Comparison of ENCODE assay signal across 18 cellular contexts in the genomic region with DNA sequence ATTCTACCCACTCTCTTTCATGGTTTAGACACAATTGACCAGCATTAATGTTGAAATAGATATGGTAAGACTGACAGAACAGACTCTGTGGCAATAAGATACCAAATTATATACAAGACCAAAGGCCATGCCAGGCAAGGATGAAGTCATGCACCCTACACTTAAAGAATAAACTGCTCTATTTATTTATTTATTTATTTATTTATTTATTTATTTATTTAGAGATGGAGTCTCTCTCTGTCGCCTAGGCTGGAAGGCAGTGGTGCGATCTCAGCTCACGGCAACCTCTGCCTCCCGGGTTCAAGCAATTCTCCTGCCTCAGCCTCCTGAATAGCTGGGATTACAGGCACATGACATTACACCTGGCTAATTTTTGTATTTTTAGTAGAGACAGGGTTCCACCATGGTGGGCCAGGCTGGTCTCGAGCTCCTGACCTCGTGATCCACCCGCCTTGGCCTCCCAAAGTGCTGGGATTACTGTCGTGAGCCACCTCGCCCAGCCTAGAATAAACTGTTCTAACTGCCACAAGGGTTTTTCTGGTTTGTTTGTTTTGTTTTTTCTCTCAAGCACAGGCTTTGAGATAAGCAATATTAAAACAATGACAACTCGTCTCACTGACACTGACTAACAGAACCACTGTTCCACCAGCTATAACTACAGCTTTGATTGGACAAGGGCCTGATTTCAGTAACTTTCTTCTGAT. TPM values are rescaled to one million over a fixed set of nuclear protein-coding genes. Genes with fewer than 3 reads are reported as not detected.
DNase-seq lines count a peak whose midpoint lies in the region; ATAC-seq, FAIRE-seq and TF ChIP-seq lines count a peak whose summit lies in the region.
"Not testable (repeated sequence)": the region's sequence is repeated elsewhere in the genome, so short reads cannot be mapped to it uniquely, and the experiment has no call there.
"Had no signal": no experiment of that assay in that cellular context is flagged by ENCODE, and none has a peak within 500 bp of the region (broad histone marks: within the 10 kb centered on the region; RNA-seq: fewer than 3 reads in every experiment).

No MANE protein-coding gene starts in this region.

- TF ChIP-seq CTCF in A549 (IDR thresholded peaks at IDR 0.05); HEK293 (tag by site-specific recombination; IDR thresholded peaks at IDR 0.05); endothelial cell of umbilical vein (IDR thresholded peaks at IDR 0.05; ENCODE audit: extremely low read depth in 1 of 2, insufficient read depth in 1 of 2, low read depth in 1 of 2, low read length in 2 of 2); HepG2 (CRISPR knock-in tag; IDR thresholded peaks at IDR 0.05); smooth muscle cell (IDR thresholded peaks at IDR 0.05; ENCODE audit: borderline replicate concordance, insufficient read depth, poor library complexity, severe bottlenecking): not testable (repeated sequence)

- not testable (repeated sequence) for H4K8ac ChIP-seq in neuronal stem cell (ENCODE audit: low read depth, low read length)

- in situ Hi-C loops in HepG2 (cut with HindIII; ENCODE audit: extremely low pct_ligation_motif_present, low pct_unique_long_range_greater_than_20kb): not testable (repeated sequence)

- not testable (repeated sequence) for H4K20me1 ChIP-seq in endothelial cell of umbilical vein (replicated peaks; ENCODE audit: control insufficient read depth, extremely low read depth, insufficient read depth, low read length); HepG2 (ENCODE audit: insufficient read depth, low read length); smooth muscle cell (ENCODE audit: low read depth)

- not testable (repeated sequence) for H3K9me3 ChIP-seq in A549; HEK293 (ENCODE audit: control insufficient read depth, insufficient read depth, low read depth, low read length); SK-N-MC (ENCODE audit: low read depth, low read length); endothelial cell of umbilical vein (replicated peaks; ENCODE audit: control insufficient read depth, insufficient read depth, low read length); HepG2 (ENCODE audit: low read length); neuronal stem cell (replicated peaks in 1 of 2; ENCODE audit: control insufficient read depth in 2 of 2, insufficient read depth in 1 of 2, low read depth in 1 of 2, low read length in 2 of 2); smooth muscle cell (replicated peaks; ENCODE audit: low read depth)

- POLR2A ChIA-PET in A549 (lab: Yijun Ruan, JAX); HEK293 (lab: Yijun Ruan, JAX): not testable (repeated sequence)
- POLR2A ChIA-PET in endothelial cell of umbilical vein (lab: Charles Lee) (interaction anchor here (0.6 kb wide), 1 partner anchor 55 kb away, joined by 5 read pairs; no protein-coding TSS in a partner anchor), HepG2 (lab: Yijun Ruan, JAX) (interaction anchor here (0.9 kb wide), 1 partner anchor 86 kb away, joined by 3 read pairs; no protein-coding TSS in a partner anchor)

- not testable (repeated sequence) for H3K79me2 ChIP-seq in endothelial cell of umbilical vein (ENCODE audit: control insufficient read depth, insufficient read depth, low read length); HepG2 (ENCODE audit: insufficient read depth, low read length); smooth muscle cell (ENCODE audit: low read depth)

- H3K23ac ChIP-seq in neuronal stem cell (ENCODE audit: low read depth, low read length, poor library complexity): not testable (repeated sequence)

- FAIRE-seq in A549 (lab: Jason Lieb, UNC); endothelial cell of umbilical vein (lab: Jason Lieb, UNC); HepG2 (lab: Jason Lieb, UNC): not testable (repeated sequence)

- not testable (repeated sequence) for H3K4me1 ChIP-seq in A549; HEK293 (ENCODE audit: control insufficient read depth, insufficient read depth, low read length); endothelial cell of umbilical vein (ENCODE audit: control insufficient read depth, extremely low read depth, insufficient read depth, low read length); neuronal stem cell (ENCODE audit: control insufficient read depth in 2 of 2, insufficient read depth in 1 of 2, low read depth in 1 of 2, low read length in 2 of 2)
- H3K4me1 ChIP-seq in HepG2 (ENCODE audit: insufficient read depth, low read length) (peaks cover 48% of the 10 kb centered on the region), smooth muscle cell (ENCODE audit: low read depth) (peaks cover 18% of the 10 kb centered on the region)

- not testable (repeated sequence) for H4K91ac ChIP-seq in neuronal stem cell (ENCODE audit: low read depth, low read length, poor library complexity)

- not testable (repeated sequence) for H2AK5ac ChIP-seq in neuronal stem cell (ENCODE audit: low read depth, low read length)

- TF ChIP-seq RAD21 in A549 (conservative IDR thresholded peaks at IDR 0.05 in 1 of 2, IDR thresholded peaks at IDR 0.05 in 1 of 2); HepG2 (CRISPR knock-in tag; IDR thresholded peaks at IDR 0.05): not testable (repeated sequence)

- not testable (repeated sequence) for H3K18ac ChIP-seq in neuronal stem cell (ENCODE audit: low read length)

- dilution Hi-C loops in endothelial cell of umbilical vein (cut with MboI; ENCODE audit: extremely low pct_ligation_motif_present, low sequenced_read_pairs): not testable (repeated sequence)

- not testable (repeated sequence) for H3F3A ChIP-seq in smooth muscle cell (ENCODE audit: low read depth)

- ATAC-seq in A549, HepG2: not testable (repeated sequence)

- H2AFZ ChIP-seq in endothelial cell of umbilical vein (ENCODE audit: low read depth, low read length): peak overlapping the region; percentile 45
- H2AFZ ChIP-seq in HepG2 (ENCODE audit: low read length): peak overlapping the region; percentile 32
- peak overlapping the region; percentile 54 for H2AFZ ChIP-seq in neuronal stem cell (ENCODE audit: low read length)
- H2AFZ ChIP-seq in smooth muscle cell (ENCODE audit: low read depth): not testable (repeated sequence)

- H3K4me3 ChIP-seq in A549; HEK293 (ENCODE audit: low read depth, low read length); SK-N-MC; endothelial cell of umbilical vein (replicated peaks in 1 of 3; ENCODE audit: insufficient read depth in 1 of 3, low read depth in 1 of 3, low read length in 3 of 3); HepG2 (replicated peaks in 1 of 3; ENCODE audit: insufficient read depth in 1 of 3, low read depth in 2 of 3, low read length in 3 of 3); neuronal stem cell (ENCODE audit: low read length in 2 of 2); smooth muscle cell: not testable (repeated sequence)

- not testable (repeated sequence) for H3K79me1 ChIP-seq in neuronal stem cell (ENCODE audit: low read depth, low read length)

- H2BK120ac ChIP-seq in neuronal stem cell (ENCODE audit: low read depth, low read length): not testable (repeated sequence)

- not testable (repeated sequence) for H3K14ac ChIP-seq in neuronal stem cell (ENCODE audit: low read length)

- intact Hi-C loops in endothelial cell of umbilical vein (cut with micrococcal nuclease); HepG2 (cut with micrococcal nuclease; ENCODE audit: unreplicated experiment): not testable (repeated sequence)

- H3K36me3 ChIP-seq in HEK293 (ENCODE audit: control insufficient read depth in 2 of 2, insufficient read depth in 1 of 2, low read length in 2 of 2); SK-N-MC (ENCODE audit: insufficient read depth, low read length); endothelial cell of umbilical vein (ENCODE audit: control insufficient read depth in 2 of 2, extremely low read depth in 1 of 2, insufficient read depth in 2 of 2, low read length in 2 of 2); HepG2 (replicated peaks in 1 of 2; ENCODE audit: control insufficient read depth in 1 of 2, insufficient read depth in 2 of 2, low read length in 2 of 2); neuronal stem cell (replicated peaks in 1 of 2; ENCODE audit: control insufficient read depth in 2 of 2, insufficient read depth in 2 of 2, low read length in 2 of 2); smooth muscle cell (ENCODE audit: low read depth): not testable (repeated sequence)

- CTCF ChIA-PET in A549 (lab: Yijun Ruan, JAX); HEK293 (lab: Yijun Ruan, JAX); endothelial cell of umbilical vein (lab: Charles Lee); HepG2 (lab: Yijun Ruan, JAX; ENCODE audit: low intra/inter-chr PET ratio, low total read pairs): not testable (repeated sequence)

- not testable (repeated sequence) for H2BK12ac ChIP-seq in neuronal stem cell (ENCODE audit: low read length)

- TF ChIP-seq POLR2A in A549 (IDR thresholded peaks at IDR 0.05; ENCODE audit: low read length); endothelial cell of umbilical vein (IDR thresholded peaks at IDR 0.05; ENCODE audit: low read depth, low read length); HepG2 (IDR thresholded peaks at IDR 0.05; ENCODE audit: insufficient read depth in 1 of 2, low read depth in 2 of 2, low read length in 2 of 2): not testable (repeated sequence)

- not testable (repeated sequence) for H3K4ac ChIP-seq in neuronal stem cell (ENCODE audit: low read length)

- not testable (repeated sequence) for DNase-seq in A549 (ENCODE audit: low read depth in 1 of 2, low spot score in 1 of 2); SK-N-MC (ENCODE audit: low read depth, low spot score); endothelial cell of umbilical vein (ENCODE audit: low read depth, low spot score); HepG2 (ENCODE audit: low spot score); neuronal stem cell (ENCODE audit: low spot score); smooth muscle cell (lab: John Stamatoyannopoulos, UW; ENCODE audit: unreplicated experiment)
- DNase-seq in M059J (ENCODE audit: low read depth): peak; percentile 16

- not testable (repeated sequence) for H3K27ac ChIP-seq in A549; HEK293 (ENCODE audit: extremely low read depth, low read depth, low read length); endothelial cell of umbilical vein (ENCODE audit: insufficient read depth, low read depth, low read length); neuronal stem cell (replicated peaks; ENCODE audit: low read length)
- H3K27ac ChIP-seq in SK-N-MC: peak overlapping the region; percentile 42; the same call in 1 of the 2 replicates
- peak overlapping the region; percentile 25 for H3K27ac ChIP-seq in HepG2 (ENCODE audit: extremely low read length, insufficient read depth, low read length)
- H3K27ac ChIP-seq in smooth muscle cell (ENCODE audit: low read depth): peak overlapping the region; percentile 4

- not testable (repeated sequence) for H3K9ac ChIP-seq in SK-N-MC (ENCODE audit: insufficient read length); endothelial cell of umbilical vein (replicated peaks; ENCODE audit: extremely low read depth, insufficient read depth, low read length); HepG2 (ENCODE audit: insufficient read depth, low read depth, low read length); neuronal stem cell (ENCODE audit: low read depth, low read length, poor library complexity); smooth muscle cell (ENCODE audit: low read depth)

- not testable (repeated sequence) for H3K9me1 ChIP-seq in endothelial cell of umbilical vein (replicated peaks; ENCODE audit: control insufficient read depth, extremely low read depth, insufficient read depth, low read length)

- not testable (repeated sequence) for H2BK5ac ChIP-seq in neuronal stem cell (ENCODE audit: low read length)

- H3K4me2 ChIP-seq in A549; endothelial cell of umbilical vein (ENCODE audit: insufficient read depth, low read length); HepG2 (ENCODE audit: low read depth, low read length); neuronal stem cell (ENCODE audit: insufficient read depth, low read length, poor library complexity, severe bottlenecking); smooth muscle cell: not testable (repeated sequence)

- not testable (repeated sequence) for H2BK15ac ChIP-seq in neuronal stem cell (ENCODE audit: low read length)

- not testable (repeated sequence) for H3K27me3 ChIP-seq in endothelial cell of umbilical vein (ENCODE audit: control insufficient read depth in 2 of 2, insufficient read depth in 2 of 2, low read length in 2 of 2); HepG2 (ENCODE audit: control insufficient read depth in 1 of 2, insufficient read depth in 2 of 2, low read length in 2 of 2); neuronal stem cell (ENCODE audit: control insufficient read depth in 3 of 3, insufficient read depth in 3 of 3, low read depth in 1 of 3, low read length in 3 of 3); smooth muscle cell (ENCODE audit: low read depth)

- not testable (repeated sequence) for TF ChIP-seq EP300 in A549 (IDR thresholded peaks at IDR 0.05); HepG2 (IDR thresholded peaks at IDR 0.05; ENCODE audit: low read depth in 2 of 2, low read length in 2 of 2); HepG2 (CRISPR knock-in tag; IDR thresholded peaks at IDR 0.05; ENCODE audit: borderline replicate concordance)

- not testable (repeated sequence) for BruUV-seq in endothelial cell of umbilical vein (replicated peaks; lab: Mats Ljungman, UMichigan); HepG2 (replicated peaks; lab: Mats Ljungman, UMichigan)

- WGBS in A549 (ENCODE audit: missing lambda C conversion rate): 73% methylated on average over 10 of the region's 10 CpGs
- 88% methylated on average over 10 of the region's 10 CpGs for WGBS in HepG2 (ENCODE audit: low lambda C conversion rate)
- no CpG with 5 or more reads among the region's 10 CpGs for WGBS in neuronal stem cell (ENCODE audit: extremely low coverage in 2 of 2, insufficient read length in 2 of 2, insufficient replicate concordance in 1 of 2), 2 donors
- WGBS in smooth muscle cell (ENCODE audit: low lambda C conversion rate): 72% methylated on average over 10 of the region's 10 CpGs

RNA-seq across cellular contexts. Expression of a gene that starts 40.3 kb away (rescaled TPM):
- polyA plus RNA-seq in A549 (2011; rRNA removed): not detected in 2 replicates
- not detected in 2 replicates for polyA plus RNA-seq in A549 (2012; cell fraction: cytosol; rRNA removed)
- polyA plus RNA-seq in A549 (2012; cell fraction: nucleus; rRNA removed): not detected in 2 replicates
- polyA plus RNA-seq in A549 (2017; fragmentation: RNase III; extraction: RNeasy Plus Mini Kit Qiagen cat#74134 plus additional on column Dnase treatment): not detected in 3 replicates
- polyA minus RNA-seq in A549 (2011; rRNA and poly(A)+ RNA removed): 0.10 TPM in 1 of 2 replicates, not detected in the other
- total RNA-seq in M059J (2014; rRNA removed; shearing (Covaris generic)): 0.27 TPM in 1 of 2 replicates, not detected in the other
- not detected in 2 replicates for total RNA-seq in endothelial cell of umbilical vein
- polyA plus RNA-seq in endothelial cell of umbilical vein: not detected in 2 replicates
- polyA plus RNA-seq in endothelial cell of umbilical vein (2011; cell fraction: cytosol; rRNA removed): not detected in 2 replicates
- not detected in 2 replicates for polyA plus RNA-seq in endothelial cell of umbilical vein (2011; cell fraction: nucleus; rRNA removed)
- polyA plus RNA-seq in endothelial cell of umbilical vein (2012): not detected in 2 replicates
- not detected in 2 replicates for polyA minus RNA-seq in endothelial cell of umbilical vein
- polyA minus RNA-seq in endothelial cell of umbilical vein (2011; cell fraction: cytosol; rRNA and poly(A)+ RNA removed): not detected
- not detected in 2 replicates for polyA minus RNA-seq in endothelial cell of umbilical vein (2011; cell fraction: nucleus; rRNA and poly(A)+ RNA removed)
- total RNA-seq in HepG2 (2016; rRNA removed; fragmentation: Illumina TruSeq; extraction: Trizol): not detected in 2 replicates
- total RNA-seq in HepG2 (2016; cell fraction: cytosol; rRNA removed; fragmentation: Illumina TruSeq; extraction: Trizol; ENCODE audit: low read depth): not detected in 2 replicates
- total RNA-seq in HepG2 (2016; cell fraction: insoluble cytoplasmic fraction; rRNA removed; fragmentation: Illumina TruSeq; extraction: Trizol): not detected in 2 replicates
- not detected in 2 replicates for total RNA-seq in HepG2 (2016; cell fraction: membrane; rRNA removed; fragmentation: Illumina TruSeq; extraction: Trizol)
- total RNA-seq in HepG2 (2016; cell fraction: nucleus; rRNA removed; fragmentation: Illumina TruSeq; extraction: Trizol): not detected in 2 replicates
- polyA plus RNA-seq in HepG2 (2011; rRNA removed): not detected in 2 replicates
- not detected in 2 replicates for polyA plus RNA-seq in HepG2 (2011; cell fraction: cytosol; rRNA removed)
- not detected in 2 replicates for polyA plus RNA-seq in HepG2 (2011; cell fraction: nucleus; rRNA removed)
- 0.12 and 0.30 TPM in 2 replicates for polyA plus RNA-seq in HepG2 (2012)
- polyA plus RNA-seq in HepG2 (2016; cell fraction: cytosol; fragmentation: Illumina TruSeq; extraction: Trizol; ENCODE audit: low read depth): not detected in 2 replicates
- polyA plus RNA-seq in HepG2 (2016; cell fraction: insoluble cytoplasmic fraction; fragmentation: Illumina TruSeq; extraction: Trizol; ENCODE audit: low read depth): not detected in 2 replicates
- not detected in 2 replicates for polyA plus RNA-seq in HepG2 (2016; cell fraction: membrane; fragmentation: Illumina TruSeq; extraction: Trizol; ENCODE audit: low read depth)
- not detected in 2 replicates for polyA plus RNA-seq in HepG2 (2016; cell fraction: nucleus; fragmentation: Illumina TruSeq; extraction: Trizol; ENCODE audit: insufficient read depth, low read depth)
- not detected in 2 replicates for polyA minus RNA-seq in HepG2 (2011; rRNA and poly(A)+ RNA removed; ENCODE audit: low replicate concordance)
- not detected in 2 replicates for polyA minus RNA-seq in HepG2 (2011; cell fraction: cytosol; rRNA and poly(A)+ RNA removed)
- not detected in 2 replicates for polyA minus RNA-seq in HepG2 (2011; cell fraction: nucleus; rRNA and poly(A)+ RNA removed)
- not detected for polyA plus RNA-seq in neuronal stem cell (2013, experiment 1 of 2)
- polyA plus RNA-seq in neuronal stem cell (2013, experiment 2 of 2): not detected
- total RNA-seq in smooth muscle cell: not detected in 2 replicates
- polyA plus RNA-seq in smooth muscle cell: not detected in 2 replicates
- total RNA-seq: A172; A673; CD4-positive, alpha-beta memory T cell; CD4-positive, CD25-positive, alpha-beta regulatory T cell; CD8-positive, alpha-beta memory T cell; Daoy; G401 had no signal
- polyA plus RNA-seq: AG04450; CD14-positive monocyte; CD4-positive, alpha-beta memory T cell; CD4-positive, CD25-positive, alpha-beta regulatory T cell; CD8-positive, alpha-beta memory T cell; GM12878 had no signal

RNA-seq across cellular contexts. Expression of a gene that starts 50.0 kb away (rescaled TPM):
- not detected in 2 replicates for polyA plus RNA-seq in A549 (2011; rRNA removed)
- not detected in 2 replicates for polyA plus RNA-seq in A549 (2012; cell fraction: cytosol; rRNA removed)
- not detected in 2 replicates for polyA plus RNA-seq in A549 (2012; cell fraction: nucleus; rRNA removed)
- not detected in 3 replicates for polyA plus RNA-seq in A549 (2017; fragmentation: RNase III; extraction: RNeasy Plus Mini Kit Qiagen cat#74134 plus additional on column Dnase treatment)
- not detected in 2 replicates for polyA minus RNA-seq in A549 (2011; rRNA and poly(A)+ RNA removed)
- total RNA-seq in M059J (2014; rRNA removed; shearing (Covaris generic)): 0.59 TPM in 1 of 2 replicates, not detected in the other
- not detected in 2 replicates for total RNA-seq in endothelial cell of umbilical vein
- not detected in 2 replicates for polyA plus RNA-seq in endothelial cell of umbilical vein
- 0.04 TPM in 1 of 2 replicates, not detected in the other for polyA plus RNA-seq in endothelial cell of umbilical vein (2011; cell fraction: cytosol; rRNA removed)
- 0.31 TPM in 1 of 2 replicates, not detected in the other for polyA plus RNA-seq in endothelial cell of umbilical vein (2011; cell fraction: nucleus; rRNA removed)
- not detected in 2 replicates for polyA plus RNA-seq in endothelial cell of umbilical vein (2012)
- not detected in 2 replicates for polyA minus RNA-seq in endothelial cell of umbilical vein
- polyA minus RNA-seq in endothelial cell of umbilical vein (2011; cell fraction: cytosol; rRNA and poly(A)+ RNA removed): not detected
- 0.24 TPM in 1 of 2 replicates, not detected in the other for polyA minus RNA-seq in endothelial cell of umbilical vein (2011; cell fraction: nucleus; rRNA and poly(A)+ RNA removed)
- not detected in 2 replicates for total RNA-seq in HepG2 (2016; rRNA removed; fragmentation: Illumina TruSeq; extraction: Trizol)
- not detected in 2 replicates for total RNA-seq in HepG2 (2016; cell fraction: cytosol; rRNA removed; fragmentation: Illumina TruSeq; extraction: Trizol; ENCODE audit: low read depth)
- total RNA-seq in HepG2 (2016; cell fraction: insoluble cytoplasmic fraction; rRNA removed; fragmentation: Illumina TruSeq; extraction: Trizol): not detected in 2 replicates
- not detected in 2 replicates for total RNA-seq in HepG2 (2016; cell fraction: membrane; rRNA removed; fragmentation: Illumina TruSeq; extraction: Trizol)
- not detected in 2 replicates for total RNA-seq in HepG2 (2016; cell fraction: nucleus; rRNA removed; fragmentation: Illumina TruSeq; extraction: Trizol)
- polyA plus RNA-seq in HepG2 (2011; rRNA removed): 0.04 TPM in 1 of 2 replicates, not detected in the other
- not detected in 2 replicates for polyA plus RNA-seq in HepG2 (2011; cell fraction: cytosol; rRNA removed)
- not detected in 2 replicates for polyA plus RNA-seq in HepG2 (2011; cell fraction: nucleus; rRNA removed)
- polyA plus RNA-seq in HepG2 (2012): 0.25 and 0.27 TPM in 2 replicates
- polyA plus RNA-seq in HepG2 (2016; cell fraction: cytosol; fragmentation: Illumina TruSeq; extraction: Trizol; ENCODE audit: low read depth): not detected in 2 replicates
- polyA plus RNA-seq in HepG2 (2016; cell fraction: insoluble cytoplasmic fraction; fragmentation: Illumina TruSeq; extraction: Trizol; ENCODE audit: low read depth): not detected in 2 replicates
- not detected in 2 replicates for polyA plus RNA-seq in HepG2 (2016; cell fraction: membrane; fragmentation: Illumina TruSeq; extraction: Trizol; ENCODE audit: low read depth)
- not detected in 2 replicates for polyA plus RNA-seq in HepG2 (2016; cell fraction: nucleus; fragmentation: Illumina TruSeq; extraction: Trizol; ENCODE audit: insufficient read depth, low read depth)
- polyA minus RNA-seq in HepG2 (2011; rRNA and poly(A)+ RNA removed; ENCODE audit: low replicate concordance): not detected in 2 replicates
- polyA minus RNA-seq in HepG2 (2011; cell fraction: cytosol; rRNA and poly(A)+ RNA removed): not detected in 2 replicates
- polyA minus RNA-seq in HepG2 (2011; cell fraction: nucleus; rRNA and poly(A)+ RNA removed): not detected in 2 replicates
- polyA plus RNA-seq in neuronal stem cell (2013, experiment 1 of 2): not detected
- polyA plus RNA-seq in neuronal stem cell (2013, experiment 2 of 2): not detected
- 4.1 TPM in 1 of 2 replicates, not detected in the other for total RNA-seq in smooth muscle cell
- 0.11 and 0.19 TPM in 2 replicates for polyA plus RNA-seq in smooth muscle cell
- total RNA-seq: A172; A673; CD4-positive, alpha-beta memory T cell; CD4-positive, CD25-positive, alpha-beta regulatory T cell; CD8-positive, alpha-beta memory T cell; Daoy; G401; GM12878 had no signal
- polyA plus RNA-seq: CD14-positive monocyte; CD4-positive, alpha-beta memory T cell; CD4-positive, CD25-positive, alpha-beta regulatory T cell; CD8-positive, alpha-beta memory T cell; GM12878 had no signal

RNA-seq across cellular contexts. Expression of a gene that starts 56.7 kb away (rescaled TPM):
- polyA plus RNA-seq in A549 (2011; rRNA removed): 5.3 and 5.6 TPM in 2 replicates
- polyA plus RNA-seq in A549 (2012; cell fraction: cytosol; rRNA removed): 0.47 and 0.59 TPM in 2 replicates
- 0.47 and 0.62 TPM in 2 replicates for polyA plus RNA-seq in A549 (2012; cell fraction: nucleus; rRNA removed)
- polyA plus RNA-seq in A549 (2017; fragmentation: RNase III; extraction: RNeasy Plus Mini Kit Qiagen cat#74134 plus additional on column Dnase treatment): 0.91 to 1.1 TPM (median 0.97 TPM) in 3 replicates
- 3.2 and 4.5 TPM in 2 replicates for polyA minus RNA-seq in A549 (2011; rRNA and poly(A)+ RNA removed)
- total RNA-seq in M059J (2014; rRNA removed; shearing (Covaris generic)): 31.3 and 40.5 TPM in 2 replicates
- total RNA-seq in endothelial cell of umbilical vein: 1.4 and 1.5 TPM in 2 replicates
- 0.36 and 0.46 TPM in 2 replicates for polyA plus RNA-seq in endothelial cell of umbilical vein
- polyA plus RNA-seq in endothelial cell of umbilical vein (2011; cell fraction: cytosol; rRNA removed): 0.40 and 0.54 TPM in 2 replicates
- polyA plus RNA-seq in endothelial cell of umbilical vein (2011; cell fraction: nucleus; rRNA removed): 0.53 and 0.80 TPM in 2 replicates
- polyA plus RNA-seq in endothelial cell of umbilical vein (2012): 0.65 and 2.0 TPM in 2 replicates
- polyA minus RNA-seq in endothelial cell of umbilical vein: 0.62 and 1.1 TPM in 2 replicates
- polyA minus RNA-seq in endothelial cell of umbilical vein (2011; cell fraction: cytosol; rRNA and poly(A)+ RNA removed): 1.0 TPM
- polyA minus RNA-seq in endothelial cell of umbilical vein (2011; cell fraction: nucleus; rRNA and poly(A)+ RNA removed): 0.82 and 1.3 TPM in 2 replicates
- 45.8 and 56.5 TPM in 2 replicates for total RNA-seq in HepG2 (2016; rRNA removed; fragmentation: Illumina TruSeq; extraction: Trizol)
- total RNA-seq in HepG2 (2016; cell fraction: cytosol; rRNA removed; fragmentation: Illumina TruSeq; extraction: Trizol; ENCODE audit: low read depth): 10.1 and 11.5 TPM in 2 replicates
- 42.4 and 56.4 TPM in 2 replicates for total RNA-seq in HepG2 (2016; cell fraction: insoluble cytoplasmic fraction; rRNA removed; fragmentation: Illumina TruSeq; extraction: Trizol)
- total RNA-seq in HepG2 (2016; cell fraction: membrane; rRNA removed; fragmentation: Illumina TruSeq; extraction: Trizol): 25.5 and 30.0 TPM in 2 replicates
- 64.8 and 75.0 TPM in 2 replicates for total RNA-seq in HepG2 (2016; cell fraction: nucleus; rRNA removed; fragmentation: Illumina TruSeq; extraction: Trizol)
- polyA plus RNA-seq in HepG2 (2011; rRNA removed): 108 and 160 TPM in 2 replicates
- polyA plus RNA-seq in HepG2 (2011; cell fraction: cytosol; rRNA removed): 44.8 and 69.4 TPM in 2 replicates
- polyA plus RNA-seq in HepG2 (2011; cell fraction: nucleus; rRNA removed): 68.4 and 74.0 TPM in 2 replicates
- 78.0 and 114 TPM in 2 replicates for polyA plus RNA-seq in HepG2 (2012)
- 4.9 and 5.0 TPM in 2 replicates for polyA plus RNA-seq in HepG2 (2016; cell fraction: cytosol; fragmentation: Illumina TruSeq; extraction: Trizol; ENCODE audit: low read depth)
- polyA plus RNA-seq in HepG2 (2016; cell fraction: insoluble cytoplasmic fraction; fragmentation: Illumina TruSeq; extraction: Trizol; ENCODE audit: low read depth): 31.1 and 31.2 TPM in 2 replicates
- 16.0 and 17.5 TPM in 2 replicates for polyA plus RNA-seq in HepG2 (2016; cell fraction: membrane; fragmentation: Illumina TruSeq; extraction: Trizol; ENCODE audit: low read depth)
- polyA plus RNA-seq in HepG2 (2016; cell fraction: nucleus; fragmentation: Illumina TruSeq; extraction: Trizol; ENCODE audit: insufficient read depth, low read depth): 60.5 and 63.3 TPM in 2 replicates
- 0.54 and 87.5 TPM in 2 replicates for polyA minus RNA-seq in HepG2 (2011; rRNA and poly(A)+ RNA removed; ENCODE audit: low replicate concordance)
- polyA minus RNA-seq in HepG2 (2011; cell fraction: cytosol; rRNA and poly(A)+ RNA removed): 133 and 175 TPM in 2 replicates
- 269 and 305 TPM in 2 replicates for polyA minus RNA-seq in HepG2 (2011; cell fraction: nucleus; rRNA and poly(A)+ RNA removed)
- polyA plus RNA-seq in neuronal stem cell (2013, experiment 1 of 2): 3.0 TPM
- polyA plus RNA-seq in neuronal stem cell (2013, experiment 2 of 2): 2.8 TPM
- 433 and 501 TPM in 2 replicates for total RNA-seq in smooth muscle cell
- polyA plus RNA-seq in smooth muscle cell: 193 and 329 TPM in 2 replicates
- total RNA-seq: CD4-positive, CD25-positive, alpha-beta regulatory T cell; G401 had no signal
- polyA plus RNA-seq: CD14-positive monocyte had no signal
